6 cellular contexts compared by ENCODE assay signal in genomic region chr2:31349684-31350083, GRCh38.
"Had no signal": no experiment of that assay in that cellular context is flagged by ENCODE, and none has a peak within 500 bp of the region (broad histone marks: within the 10 kb centered on the region; RNA-seq: fewer than 3 reads in every experiment).

No MANE protein-coding gene starts in this region.

- H3K27ac ChIP-seq: HL-60 had no signal

- H3K4me3 ChIP-seq: K562 had no signal

- H3K4me3 Mint-ChIP-seq: IgD-negative memory B cell had no signal

- H3K27ac Mint-ChIP-seq: IgD-negative memory B cell had no signal

- ATAC-seq: HepG2, K562 had no signal

- H3K4me1 Mint-ChIP-seq: IgD-negative memory B cell had no signal

- DNase-seq: IMR-90, KBM-7 had no signal
